ENCODE assay signal across 8 cellular contexts in the genomic region with DNA sequence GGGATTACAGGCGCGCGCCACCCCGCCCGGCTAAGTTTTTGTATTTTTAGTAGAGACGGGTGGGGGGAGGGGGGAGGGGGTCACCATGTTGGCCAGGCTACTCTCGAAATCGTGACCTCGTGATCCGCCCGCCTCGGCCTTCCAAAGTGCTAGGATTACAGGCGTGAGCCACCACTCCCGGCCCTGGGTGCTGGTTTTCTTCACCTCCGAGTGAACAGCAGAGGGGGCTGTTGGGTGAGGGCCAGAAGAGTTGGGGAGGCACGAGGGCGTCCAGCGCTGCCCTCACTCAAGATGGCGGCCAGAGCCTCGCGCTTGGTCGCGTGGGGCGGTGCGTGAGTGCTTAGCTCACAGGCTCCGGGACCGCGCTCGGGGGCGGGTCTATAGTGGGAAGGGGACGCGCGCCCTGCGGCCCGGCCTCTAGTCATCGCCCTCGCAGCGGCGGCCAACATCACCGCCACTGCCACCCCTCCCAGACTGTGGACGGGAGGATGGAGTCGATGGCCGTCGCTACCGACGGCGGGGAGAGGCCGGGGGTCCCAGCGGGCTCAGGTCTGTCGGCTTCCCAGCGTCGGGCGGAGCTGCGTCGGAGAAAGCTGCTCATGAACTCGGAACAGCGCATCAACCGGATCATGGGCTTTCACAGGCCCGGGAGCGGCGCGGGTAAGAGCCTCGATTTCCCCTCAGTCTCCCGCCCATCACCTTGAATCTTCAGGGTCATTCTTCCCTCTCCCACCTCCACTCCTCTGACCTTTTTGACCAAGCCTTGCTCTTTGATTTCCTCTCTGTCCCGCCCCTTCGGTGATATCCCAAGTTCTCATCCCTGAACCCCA. TPM values are rescaled to one million over a fixed set of nuclear protein-coding genes. Genes with fewer than 3 reads are reported as not detected.
DNase-seq lines count a peak whose midpoint lies in the region; ATAC-seq, FAIRE-seq and TF ChIP-seq lines count a peak whose summit lies in the region.

A gene (plus strand): TSS at position 416 of the 830 bp plus-strand sequence. CDS start 73 bp downstream, at position 489.

- peaks cover 8% of the 10 kb centered on the region for H3K36me3 ChIP-seq in OCI-LY3 (replicated peaks; ENCODE audit: low read depth, low read length)
- H3K36me3 ChIP-seq in endothelial cell of umbilical vein (ENCODE audit: control insufficient read depth in 2 of 2, extremely low read depth in 1 of 2, insufficient read depth in 2 of 2, low read length in 2 of 2), result no peaks in the 10 kb centered on the region

- peak; percentile 51 for TF ChIP-seq CTCF in OCI-LY3 (IDR thresholded peaks at IDR 0.05; ENCODE audit: low read depth, low read length)
- peak; percentile 65 to 73 for TF ChIP-seq CTCF in endothelial cell of umbilical vein (IDR thresholded peaks at IDR 0.05; ENCODE audit: extremely low read depth in 1 of 2, insufficient read depth in 1 of 2, low read depth in 1 of 2, low read length in 2 of 2)

- FAIRE-seq in endothelial cell of umbilical vein (lab: Jason Lieb, UNC), result peak; percentile 72

- H3K27me3 ChIP-seq in OCI-LY3 (ENCODE audit: low read depth, low read length) (no peaks in the 10 kb centered on the region), endothelial cell of umbilical vein (ENCODE audit: control insufficient read depth in 2 of 2, insufficient read depth in 2 of 2, low read length in 2 of 2) (no peaks in the 10 kb centered on the region)

- H3K27ac ChIP-seq in OCI-LY3 (ENCODE audit: low read length) (peak within 1 kb of the TSS; percentile 6; the same call in 1 of the 2 replicates), endothelial cell of umbilical vein (ENCODE audit: insufficient read depth, low read depth, low read length) (peak within 1 kb of the TSS; percentile 64)

- H3K9ac ChIP-seq in OCI-LY3 (ENCODE audit: low read length), result peak within 1 kb of the TSS; percentile 89
- peak within 1 kb of the TSS; percentile 82 for H3K9ac ChIP-seq in endothelial cell of umbilical vein (replicated peaks; ENCODE audit: extremely low read depth, insufficient read depth, low read length)

- peaks cover 23% of the 10 kb centered on the region for H3K4me1 ChIP-seq in OCI-LY3 (ENCODE audit: low read length)
- peaks cover 9% of the 10 kb centered on the region for H3K4me1 ChIP-seq in endothelial cell of umbilical vein (ENCODE audit: control insufficient read depth, extremely low read depth, insufficient read depth, low read length)

- H3K9me3 ChIP-seq in OCI-LY3 (ENCODE audit: insufficient read depth, low read length) (no peaks in the 10 kb centered on the region), endothelial cell of umbilical vein (replicated peaks; ENCODE audit: control insufficient read depth, insufficient read depth, low read length) (no peaks in the 10 kb centered on the region)

- TSS peak; percentile 37 for BruUV-seq in endothelial cell of umbilical vein (replicated peaks; lab: Mats Ljungman, UMichigan)

- H4K20me1 ChIP-seq in OCI-LY3 (ENCODE audit: insufficient read depth, low read length) (no peaks in the 10 kb centered on the region), endothelial cell of umbilical vein (replicated peaks; ENCODE audit: control insufficient read depth, extremely low read depth, insufficient read depth, low read length) (no peaks in the 10 kb centered on the region)

- H2AFZ ChIP-seq in OCI-LY3 (ENCODE audit: low read depth, low read length), result peak within 1 kb of the TSS; percentile 69
- peak within 1 kb of the TSS; percentile 81 for H2AFZ ChIP-seq in endothelial cell of umbilical vein (ENCODE audit: low read depth, low read length)

- peaks cover 24% of the 10 kb centered on the region for H3K79me2 ChIP-seq in OCI-LY3 (ENCODE audit: low read length)
- H3K79me2 ChIP-seq in endothelial cell of umbilical vein (ENCODE audit: control insufficient read depth, insufficient read depth, low read length), result peaks cover 28% of the 10 kb centered on the region

- CTCF ChIA-PET in endothelial cell of umbilical vein (lab: Charles Lee), result interaction anchor here (0.7 to 3.7 kb wide), 10 partner anchors 10 to 440 kb away, joined by 3 to 37 read pairs (median 4); a partner anchor contains a TSS

- peak; percentile 95 for ATAC-seq in GM21515 (IDR thresholded peaks at IDR 0.05; ENCODE audit: unreplicated experiment)

- H3K9me1 ChIP-seq in endothelial cell of umbilical vein (replicated peaks; ENCODE audit: control insufficient read depth, extremely low read depth, insufficient read depth, low read length), result no peaks in the 10 kb centered on the region

- peak; percentile 90 for TF ChIP-seq POLR2A in endothelial cell of umbilical vein (IDR thresholded peaks at IDR 0.05; ENCODE audit: low read depth, low read length)

- peak within 1 kb of the TSS; percentile 99 for H3K4me3 ChIP-seq in OCI-LY3 (ENCODE audit: low read length)
- peak within 1 kb of the TSS; percentile 27 to 71 (median 67) for H3K4me3 ChIP-seq in endothelial cell of umbilical vein (replicated peaks in 1 of 3; ENCODE audit: insufficient read depth in 1 of 3, low read depth in 1 of 3, low read length in 3 of 3)

- H3K4me2 ChIP-seq in OCI-LY3 (ENCODE audit: low read length) (peak within 1 kb of the TSS; percentile 100), endothelial cell of umbilical vein (ENCODE audit: insufficient read depth, low read length) (peak within 1 kb of the TSS; percentile 75)

- peak; percentile 84 for DNase-seq in DMS 273 treated with DMSO at 0.1 percent for 48 hours (lab: John Stamatoyannopoulos, UW)
- peak; percentile 77 for DNase-seq in HuH-7 (ENCODE audit: low spot score)
- DNase-seq in activated T-cell treated with anti-CD3 and anti-CD28 coated beads for 1 hour (ENCODE audit: low read depth), result peak; percentile 94
- peak; percentile 99 for DNase-seq in endothelial cell of umbilical vein (ENCODE audit: low read depth, low spot score)
- DNase-seq in middle frontal gyrus (ENCODE audit: extremely low spot score, low spot score), result peak; percentile 95
- DNase-seq in stimulated activated CD8-positive, alpha-beta memory T cell treated with anti-CD3 and anti-CD28 coated beads, Interleukin-2, amount 100 ng/mL, for 48 hours (ENCODE audit: low read depth in 2 of 2), result peak; percentile 96 to 97

- POLR2A ChIA-PET in endothelial cell of umbilical vein (lab: Charles Lee), result interaction anchor here (0.6 to 2.0 kb wide), 4 partner anchors 20 to 166 kb away, joined by 3 to 10 read pairs (median 6); a partner anchor contains a TSS

- intact Hi-C loops in endothelial cell of umbilical vein (cut with micrococcal nuclease), result loop anchor here (1.0 to 5.0 kb wide), 8 partner anchors 20 to 562 kb away; a partner anchor contains a TSS

- dilution Hi-C loops in endothelial cell of umbilical vein (cut with MboI; ENCODE audit: extremely low pct_ligation_motif_present, low sequenced_read_pairs), result no loop called here

TF ChIP-seq in endothelial cell of umbilical vein, 7 proteins besides CTCF, POLR2A, EP300 and RAD21:
- TF ChIP-seq JUN (IDR thresholded peaks at IDR 0.05; ENCODE audit: borderline replicate concordance, insufficient read depth, insufficient read length, low read depth) (no peak), MYC (IDR thresholded peaks at IDR 0.05; ENCODE audit: low read depth, low read length) (peak; percentile 56), FOS (IDR thresholded peaks at IDR 0.05; ENCODE audit: borderline replicate concordance, insufficient read depth, low read length) (no peak), POLR2AphosphoS5 (IDR thresholded peaks at IDR 0.05; ENCODE audit: insufficient read depth, low read depth, low read length) (peak; percentile 71)
- TF ChIP-seq, protein P1, sequence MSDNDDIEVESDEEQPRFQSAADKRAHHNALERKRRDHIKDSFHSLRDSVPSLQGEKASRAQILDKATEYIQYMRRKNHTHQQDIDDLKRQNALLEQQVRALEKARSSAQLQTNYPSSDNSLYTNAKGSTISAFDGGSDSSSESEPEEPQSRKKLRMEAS (IDR thresholded peaks at IDR 0.05; ENCODE audit: insufficient read depth, insufficient read length), result peak; percentile 83

RNA-seq across cellular contexts. Expression of the gene that starts here (rescaled TPM):
- 32.9 and 33.3 TPM in 2 replicates for total RNA-seq in endothelial cell of umbilical vein
- 10.2 and 14.7 TPM in 2 replicates for polyA plus RNA-seq in endothelial cell of umbilical vein
- polyA plus RNA-seq in endothelial cell of umbilical vein (2011; cell fraction: cytosol; rRNA removed), result 18.9 and 20.3 TPM in 2 replicates
- polyA plus RNA-seq in endothelial cell of umbilical vein (2011; cell fraction: nucleus; rRNA removed), result 6.8 and 8.7 TPM in 2 replicates
- 40.5 and 40.9 TPM in 2 replicates for polyA plus RNA-seq in endothelial cell of umbilical vein (2012)
- 6.0 and 6.4 TPM in 2 replicates for polyA minus RNA-seq in endothelial cell of umbilical vein
- 7.1 TPM for polyA minus RNA-seq in endothelial cell of umbilical vein (2011; cell fraction: cytosol; rRNA and poly(A)+ RNA removed)
- 2.4 and 2.8 TPM in 2 replicates for polyA minus RNA-seq in endothelial cell of umbilical vein (2011; cell fraction: nucleus; rRNA and poly(A)+ RNA removed)

Comparison
In these comparisons a context has a peak if more than half of its experiments do, and no peak if none do; other contexts are left out.
1. Peak in every context shown above with its lines: DNase-seq, ATAC-seq, H3K4me3 ChIP-seq and H3K27ac ChIP-seq.